18 cellular contexts compared by ENCODE assay signal in the genomic region with DNA sequence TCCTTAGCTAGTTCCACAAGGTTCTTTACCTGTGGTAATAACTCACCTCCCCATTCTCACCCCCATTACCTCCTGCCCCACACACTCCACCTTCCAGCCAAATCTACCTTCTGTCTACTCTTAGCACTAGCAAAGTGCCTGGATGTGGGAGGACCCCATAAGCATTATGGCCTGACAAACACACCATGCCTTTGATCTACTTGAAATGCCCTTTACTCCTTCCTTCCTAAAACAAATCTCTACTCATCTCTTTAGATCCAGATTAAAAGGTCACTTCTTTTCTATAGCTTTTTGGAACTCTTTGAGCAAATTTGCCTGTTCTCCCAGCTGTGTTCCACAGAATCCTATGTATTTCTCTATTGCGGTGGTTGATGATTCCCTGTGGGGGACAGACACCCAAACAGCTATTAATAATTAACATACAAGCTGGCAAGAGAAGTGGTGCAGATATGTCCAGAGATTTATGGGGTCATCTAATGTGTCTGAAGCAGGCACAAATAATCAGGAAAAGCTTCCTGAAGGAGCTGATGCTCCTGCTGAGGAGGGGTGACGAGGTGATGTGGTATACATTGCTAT. TPM values are rescaled to one million over a fixed set of nuclear protein-coding genes. Genes with fewer than 3 reads are reported as not detected.
DNase-seq lines count a peak whose midpoint lies in the region; ATAC-seq and TF ChIP-seq lines count a peak whose summit lies in the region.
"Had no signal": no experiment of that assay in that cellular context is flagged by ENCODE, and none has a peak within 500 bp of the region (broad histone marks: within the 10 kb centered on the region; RNA-seq: fewer than 3 reads in every experiment).

No MANE protein-coding gene starts in this region.

- no peaks in the 10 kb centered on the region for H3K4me1 ChIP-seq in hepatocyte (ENCODE audit: insufficient read depth)
- H3K4me1 ChIP-seq: Caco-2 had no signal

- H3K4me3 ChIP-seq in hepatocyte: no peak overlapping the region
- H3K4me3 ChIP-seq: GM23338 had no signal

- in situ Hi-C loops in KBM-7 (cut with MboI; ENCODE audit: low pct_unique_long_range_greater_than_20kb, low sequenced_read_pairs): no loop called here

- H3K36me3 Mint-ChIP-seq in activated T-helper 17 cell treated with anti-CD3 and anti-CD28 coated beads, Interleukin-2, amount 50 U/mL, for 72 hours (ENCODE audit: low read depth): no peaks in the 10 kb centered on the region
- H3K36me3 Mint-ChIP-seq in glutamatergic neuron (ENCODE audit: unreplicated experiment): peaks cover 2% of the 10 kb centered on the region
- peaks cover 3% of the 10 kb centered on the region for H3K36me3 Mint-ChIP-seq in memory B cell
- H3K36me3 Mint-ChIP-seq: CD4-positive, CD25-positive, alpha-beta regulatory T cell; CD8-positive, alpha-beta T cell had no signal

- no peak overlapping the region for H3K27ac ChIP-seq in hepatocyte

- H3K79me2 ChIP-seq in hepatocyte: no peaks in the 10 kb centered on the region

- H3K4me3 Mint-ChIP-seq in activated T-helper 17 cell treated with anti-CD3 and anti-CD28 coated beads, Interleukin-2, amount 50 U/mL, for 72 hours: no peak overlapping the region
- H3K4me3 Mint-ChIP-seq in glutamatergic neuron (ENCODE audit: unreplicated experiment) (no peak overlapping the region), memory B cell (no peak overlapping the region)
- H3K4me3 Mint-ChIP-seq: CD4-positive, CD25-positive, alpha-beta regulatory T cell; CD8-positive, alpha-beta T cell; GM23338; H9 had no signal

- no peaks in the 10 kb centered on the region for H4K20me1 ChIP-seq in hepatocyte (ENCODE audit: insufficient read depth, poor library complexity, severe bottlenecking)

- DNase-seq in glutamatergic neuron: no peak
- no peak for DNase-seq in memory B cell (ENCODE audit: low spot score in 2 of 2)
- no peak for DNase-seq in KBM-7
- no peak for DNase-seq in hepatocyte (ENCODE audit: low spot score)
- DNase-seq in putamen (ENCODE audit: low spot score): no peak
- DNase-seq: C1 segment of cervical spinal cord; Caco-2; CD4-positive, CD25-positive, alpha-beta regulatory T cell; CD8-positive, alpha-beta T cell; DMS153; DMS79 treated with DMSO at 0.1 percent for 48 hours; GF-D8; H9 had no signal

- no peaks in the 10 kb centered on the region for H3K9me3 Mint-ChIP-seq in activated T-helper 17 cell treated with anti-CD3 and anti-CD28 coated beads, Interleukin-2, amount 50 U/mL, for 72 hours
- H3K9me3 Mint-ChIP-seq in glutamatergic neuron (ENCODE audit: unreplicated experiment): peaks cover 4% of the 10 kb centered on the region
- H3K9me3 Mint-ChIP-seq in memory B cell: no peaks in the 10 kb centered on the region
- H3K9me3 Mint-ChIP-seq: CD4-positive, CD25-positive, alpha-beta regulatory T cell; CD8-positive, alpha-beta T cell; GM23338; H9 had no signal

- no peak for TF ChIP-seq CTCF in glutamatergic neuron (IDR thresholded peaks at IDR 0.05; ENCODE audit: partially characterized antibody, unreplicated experiment)
- no peak for TF ChIP-seq CTCF in hepatocyte (IDR thresholded peaks at IDR 0.05; ENCODE audit: poor library complexity)

- H3K27me3 Mint-ChIP-seq in activated T-helper 17 cell treated with anti-CD3 and anti-CD28 coated beads, Interleukin-2, amount 50 U/mL, for 72 hours: peaks cover 11% of the 10 kb centered on the region
- peaks cover 2% of the 10 kb centered on the region for H3K27me3 Mint-ChIP-seq in glutamatergic neuron (ENCODE audit: unreplicated experiment)
- H3K27me3 Mint-ChIP-seq in memory B cell: no peaks in the 10 kb centered on the region

- no peak overlapping the region for H2AFZ ChIP-seq in hepatocyte
- H2AFZ ChIP-seq: GM23338 had no signal

- H3K9me2 ChIP-seq in hepatocyte (replicated peaks; ENCODE audit: insufficient read depth): no peaks in the 10 kb centered on the region

- WGBS in hepatocyte (ENCODE audit: low lambda C conversion rate, missing lambda C conversion rate): 73% methylated on average over 2 of the region's 2 CpGs

- H3K4me2 ChIP-seq in hepatocyte: no peak overlapping the region
- H3K4me2 ChIP-seq: GM23338 had no signal

- H3K27ac Mint-ChIP-seq in activated T-helper 17 cell treated with anti-CD3 and anti-CD28 coated beads, Interleukin-2, amount 50 U/mL, for 72 hours: peak overlapping the region; percentile 25
- H3K27ac Mint-ChIP-seq in glutamatergic neuron (ENCODE audit: unreplicated experiment) (peak overlapping the region; percentile 53), memory B cell (peak overlapping the region; percentile 46)
- H3K27ac Mint-ChIP-seq: CD4-positive, CD25-positive, alpha-beta regulatory T cell; CD8-positive, alpha-beta T cell; GM23338; H9 had no signal

- no peaks in the 10 kb centered on the region for H3K9me3 ChIP-seq in hepatocyte (ENCODE audit: low read depth)
- H3K9me3 ChIP-seq: Caco-2 had no signal

- ATAC-seq in activated T-helper 17 cell treated with anti-CD3 and anti-CD28 coated beads, Interleukin-2, amount 50 U/mL, for 72 hours (replicated peaks): no peak
- no peak for ATAC-seq in memory B cell (ENCODE audit: low read depth)
- ATAC-seq: CD8-positive, alpha-beta T cell; GM23338; HCT116 had no signal

- peaks cover 4% of the 10 kb centered on the region for H3K4me1 Mint-ChIP-seq in activated T-helper 17 cell treated with anti-CD3 and anti-CD28 coated beads, Interleukin-2, amount 50 U/mL, for 72 hours
- H3K4me1 Mint-ChIP-seq in glutamatergic neuron (ENCODE audit: low read depth, unreplicated experiment) (peaks cover 37% of the 10 kb centered on the region), memory B cell (peaks cover 33% of the 10 kb centered on the region)
- H3K4me1 Mint-ChIP-seq: CD4-positive, CD25-positive, alpha-beta regulatory T cell; GM23338; H9 had no signal

- peaks cover 22% of the 10 kb centered on the region for H3K27me3 ChIP-seq in hepatocyte

- H3K36me3 ChIP-seq in hepatocyte (replicated peaks; ENCODE audit: insufficient read depth, low read depth): no peaks in the 10 kb centered on the region

RNA-seq across cellular contexts. Expression of a gene that starts 34.0 kb away (rescaled TPM):
- 1 to 10 TPM in 1 of 2 donors, under 1 TPM in 1; 0.37 to 1.1 TPM for total RNA-seq in activated T-helper 17 cell treated with anti-CD3 and anti-CD28 coated beads, Interleukin-2, amount 50 U/mL, for 72 hours
- 24.1 TPM for total RNA-seq in glutamatergic neuron (ENCODE audit: unreplicated experiment)
- 1.8 TPM in 1 of 2 replicates, not detected in the other for total RNA-seq in hepatocyte
- 0.45 TPM in 1 of 2 replicates, not detected in the other for polyA plus RNA-seq in hepatocyte
- total RNA-seq: CD8-positive, alpha-beta T cell; G401; H9 had no signal
- polyA plus RNA-seq: BJ; CD4-positive, CD25-positive, alpha-beta regulatory T cell had no signal
